9 cellular contexts compared by ENCODE assay signal in the genomic region with DNA sequence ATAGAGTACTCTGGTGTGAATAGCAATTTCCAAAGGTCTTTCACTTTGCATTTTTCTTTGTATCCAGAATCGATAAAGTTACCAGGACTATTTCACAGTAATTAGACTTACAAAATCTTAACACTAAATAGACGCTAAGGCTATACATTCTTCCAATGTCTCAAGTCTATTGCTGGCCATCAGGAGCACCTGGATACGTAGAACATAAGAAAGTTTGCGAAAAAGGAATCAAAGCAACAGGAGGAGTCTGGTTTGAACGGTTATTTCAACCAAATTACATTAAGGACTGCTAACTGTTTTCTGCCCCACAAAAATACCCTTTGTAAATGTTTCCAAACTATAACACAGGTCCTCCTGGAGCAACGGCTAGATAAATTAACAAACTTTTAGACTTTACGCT. TPM values are rescaled to one million over a fixed set of nuclear protein-coding genes. Genes with fewer than 3 reads are reported as not detected.
DNase-seq lines count a peak whose midpoint lies in the region; ATAC-seq and TF ChIP-seq lines count a peak whose summit lies in the region.
"Had no signal": no experiment of that assay in that cellular context is flagged by ENCODE, and none has a peak within 500 bp of the region (broad histone marks: within the 10 kb centered on the region; RNA-seq: fewer than 3 reads in every experiment).

No MANE protein-coding gene starts in this region.

- H3K27ac ChIP-seq in heart right ventricle: peak overlapping the region; percentile 68 to 100 (median 99)
- H3K27ac ChIP-seq in angular gyrus (ENCODE audit: low read depth, low read length): peak overlapping the region; percentile 97
- H3K27ac ChIP-seq in urinary bladder (ENCODE audit: low read depth): peak overlapping the region; percentile 96

- peaks cover 8% of the 10 kb centered on the region for H3K36me3 Mint-ChIP-seq in memory B cell

- H3K4me1 Mint-ChIP-seq in memory B cell: peaks cover 13% of the 10 kb centered on the region

- no peaks in the 10 kb centered on the region for H3K9me3 ChIP-seq in heart right ventricle

- intact Hi-C loops in heart right ventricle (cut with DNase I): loop anchor here in 2 of 10 donors (5.0 kb wide), 2 partner anchors 51 to 121 kb away; partner anchors contain the start of gene NFE2L2 (in 1 of the 2)
- intact Hi-C loops in left ventricle myocardium superior (cut with micrococcal nuclease): no loop called here

- DNase-seq in heart right ventricle (no peak), left ventricle myocardium superior (no peak), memory B cell (ENCODE audit: low spot score in 2 of 2) (no peak), NCI-H774 (lab: John Stamatoyannopoulos, UW) (no peak)
- DNase-seq: islet precursor cell had no signal

- H3K27me3 ChIP-seq in heart right ventricle: no peaks in the 10 kb centered on the region

- ATAC-seq in heart right ventricle (no peak), left ventricle myocardium superior (no peak), memory B cell (ENCODE audit: low read depth) (no peak), HG03378 (IDR thresholded peaks at IDR 0.05; ENCODE audit: unreplicated experiment) (no peak), HG03039 (IDR thresholded peaks at IDR 0.05; ENCODE audit: unreplicated experiment) (no peak)

- H3K4me3 ChIP-seq in heart right ventricle (peak overlapping the region in 8 of 10 donors; percentile 69 to 96 (median 88)), urinary bladder (ENCODE audit: low read depth, low read length) (no peak overlapping the region)

- peaks cover 4 to 44% (median 37%) of the 10 kb centered on the region in 9 donors for H3K4me1 ChIP-seq in heart right ventricle
- H3K4me1 ChIP-seq in urinary bladder (ENCODE audit: insufficient read depth): no peaks in the 10 kb centered on the region

- H3K36me3 ChIP-seq in heart right ventricle (peaks cover 0 to 23% (median 7%) of the 10 kb centered on the region in 9 donors), urinary bladder (ENCODE audit: insufficient read depth) (no peaks in the 10 kb centered on the region)

- peak overlapping the region; percentile 91 for H3K4me3 Mint-ChIP-seq in memory B cell

- H3K27ac Mint-ChIP-seq in memory B cell: peak overlapping the region; percentile 99

- no peak for TF ChIP-seq CTCF in heart right ventricle (IDR thresholded peaks at IDR 0.05)

- 64 to 65% methylated on average over 7 of the region's 7 CpGs for WGBS in heart right ventricle, 2 donors
- 57% methylated on average over 7 of the region's 7 CpGs for WGBS in urinary bladder

- no peaks in the 10 kb centered on the region for H3K27me3 Mint-ChIP-seq in memory B cell

- H3K9me3 Mint-ChIP-seq in memory B cell: no peaks in the 10 kb centered on the region

RNA-seq across cellular contexts. Expression of gene HNRNPA3, which starts 1.4 kb away (rescaled TPM):
- total RNA-seq in heart right ventricle (10 to 100 TPM; 63.7 to 93.8 (median 77.6) TPM), left ventricle myocardium superior (70.4 TPM), urinary bladder (129 TPM)
- polyA plus RNA-seq in heart right ventricle (10 to 100 TPM; 78.3 to 93.7 TPM), urinary bladder (160 TPM)

RNA-seq across cellular contexts. Expression of gene NFE2L2, which starts 53.4 kb away (rescaled TPM):
- total RNA-seq in heart right ventricle: 10 to 100 TPM; 39.0 to 67.9 (median 57.6) TPM
- polyA plus RNA-seq in heart right ventricle: 10 to 100 TPM; 26.4 to 28.8 TPM
- total RNA-seq in left ventricle myocardium superior: 50.6 TPM
- total RNA-seq in urinary bladder: 108 TPM
- 149 TPM for polyA plus RNA-seq in urinary bladder
